8 cellular contexts compared by ENCODE assay signal in genomic region chr5:157142317-157143126, GRCh38. TPM values are rescaled to one million over a fixed set of nuclear protein-coding genes. Genes with fewer than 3 reads are reported as not detected.
A peak's percentile ranks its signal among the peaks of the same experiment; 100 is the strongest.
DNase-seq lines count a peak whose midpoint lies in the region; ATAC-seq, FAIRE-seq and TF ChIP-seq lines count a peak whose summit lies in the region.

Gene MED7 (minus strand): TSS chr5:157142865. CDS start chr5:157139431, 3,434 bp downstream.

- H3K36me3 ChIP-seq in keratinocyte (ENCODE audit: control insufficient read depth in 2 of 2, extremely low read depth in 1 of 2, insufficient read depth in 2 of 2, low read length in 2 of 2), result peaks cover 4 to 12% of the 10 kb centered on the region in 2 experiments

- peaks cover 4% of the 10 kb centered on the region for H3K4me1 ChIP-seq in keratinocyte (ENCODE audit: control insufficient read depth, extremely low read depth, insufficient read depth, low read length)

- peak; percentile 94 for FAIRE-seq in keratinocyte (lab: Jason Lieb, UNC)

- H3K9me3 ChIP-seq in keratinocyte (ENCODE audit: control insufficient read depth, low read depth, low read length), result no peaks in the 10 kb centered on the region

- H3K9me1 ChIP-seq in keratinocyte (ENCODE audit: control insufficient read depth, extremely low read depth, insufficient read depth, low read length), result no peaks in the 10 kb centered on the region

- peak within 1 kb of the TSS; percentile 98 for H2AFZ ChIP-seq in keratinocyte (ENCODE audit: control insufficient read depth, low read length)

- no peaks in the 10 kb centered on the region for H3K27me3 ChIP-seq in keratinocyte (ENCODE audit: control insufficient read depth, extremely low read depth, insufficient read depth, low read length)

- dilution Hi-C loops in keratinocyte (cut with MboI; ENCODE audit: extremely low pct_ligation_motif_present, low sequenced_read_pairs), result no loop called here

- H3K4me2 ChIP-seq in keratinocyte (ENCODE audit: control insufficient read depth, extremely low read depth, insufficient read depth, low read depth, low read length), result peak within 1 kb of the TSS; percentile 83

- TF ChIP-seq CTCF in AG09319 (IDR thresholded peaks at IDR 0.05; ENCODE audit: low read depth, low read length), result no peak
- TF ChIP-seq CTCF in keratinocyte (optimal IDR thresholded peaks at IDR 0.05 in 1 of 3, IDR thresholded peaks at IDR 0.05 in 1 of 3, conservative IDR thresholded peaks at IDR 0.05 in 1 of 3; ENCODE audit: extremely low read depth in 1 of 3, insufficient read depth in 2 of 3, low read length in 3 of 3), result no peak

- peak within 1 kb of the TSS; percentile 93 for H3K27ac ChIP-seq in keratinocyte (ENCODE audit: control insufficient read depth, insufficient read depth, low read length)

- H4K20me1 ChIP-seq in keratinocyte (ENCODE audit: control insufficient read depth, extremely low read depth, insufficient read depth, low read length), result no peaks in the 10 kb centered on the region

- DNase-seq in AG09319 (ENCODE audit: extremely low read depth, low read depth) (peak; percentile 98), NCI-H446 treated with DMSO at 0.1 percent for 48 hours (lab: John Stamatoyannopoulos, UW) (peak; percentile 97), cerebellar nuclear complex (lab: John Stamatoyannopoulos, UW) (peak; percentile 88 to 91), keratinocyte (ENCODE audit: low read depth, low spot score) (peak; percentile 84)
- DNase-seq in stimulated activated CD4-positive, alpha-beta T cell treated with anti-CD3 and anti-CD28 coated beads, Interleukin-15, amount 100 ng/mL, for 1 hour (ENCODE audit: low read depth in 1 of 2, low spot score in 1 of 2), result peak; percentile 64 to 82

- peak within 1 kb of the TSS; percentile 95 for H3K9ac ChIP-seq in keratinocyte (ENCODE audit: control insufficient read depth, extremely low read depth, insufficient read depth, low read length)

- H3K79me2 ChIP-seq in keratinocyte (ENCODE audit: control insufficient read depth, insufficient read depth, low read length), result peaks cover 31% of the 10 kb centered on the region

- H3K4me3 ChIP-seq in keratinocyte (ENCODE audit: control insufficient read depth in 2 of 3, extremely low read depth in 1 of 3, insufficient read depth in 2 of 3, low read depth in 1 of 3, low read length in 3 of 3), result peak within 1 kb of the TSS; percentile 94 to 98 (median 95)

- ATAC-seq in GM19035 (IDR thresholded peaks at IDR 0.05; ENCODE audit: unreplicated experiment) (peak; percentile 99), HG03354 (IDR thresholded peaks at IDR 0.05; ENCODE audit: poor library complexity, severe bottlenecking, unreplicated experiment) (peak; percentile 100)
- peak; percentile 99 to 100 for ATAC-seq in activated CD4-positive, CD25-positive, alpha-beta regulatory T cell treated with anti-CD3 and anti-CD28 coated beads, Interleukin-2, amount 50 U/mL, for 24 hours

RNA-seq across cellular contexts. Expression of gene MED7, which starts in this region (rescaled TPM):
- 10.4 to 17.0 TPM (median 13.6 TPM) in 3 replicates for polyA plus RNA-seq in keratinocyte
- 5.7 TPM for polyA plus RNA-seq in keratinocyte (2011; ENCODE audit: low read depth)
- 9.8 and 18.0 TPM in 2 replicates for polyA plus RNA-seq in keratinocyte (2011; cell fraction: cytosol; rRNA removed)
- polyA plus RNA-seq in keratinocyte (2011; cell fraction: nucleus; rRNA removed), result 14.5 and 20.1 TPM in 2 replicates
- 8.8 and 10.5 TPM in 2 replicates for polyA plus RNA-seq in keratinocyte (2012; ENCODE audit: low replicate concordance)
- 0.69 to 5.6 TPM (median 5.3 TPM) in 3 replicates for polyA minus RNA-seq in keratinocyte
- 2.7 TPM for polyA minus RNA-seq in keratinocyte (2011; cell fraction: cytosol; rRNA and poly(A)+ RNA removed)
- 1.9 and 5.0 TPM in 2 replicates for polyA minus RNA-seq in keratinocyte (2011; cell fraction: nucleus; rRNA and poly(A)+ RNA removed)

Comparison
In these comparisons a context has a peak if more than half of its experiments do, and no peak if none do; other contexts are left out.
1. Peak in every context shown above with its lines: DNase-seq, ATAC-seq, H3K4me3 ChIP-seq and H3K27ac ChIP-seq.